In the genomic region with DNA sequence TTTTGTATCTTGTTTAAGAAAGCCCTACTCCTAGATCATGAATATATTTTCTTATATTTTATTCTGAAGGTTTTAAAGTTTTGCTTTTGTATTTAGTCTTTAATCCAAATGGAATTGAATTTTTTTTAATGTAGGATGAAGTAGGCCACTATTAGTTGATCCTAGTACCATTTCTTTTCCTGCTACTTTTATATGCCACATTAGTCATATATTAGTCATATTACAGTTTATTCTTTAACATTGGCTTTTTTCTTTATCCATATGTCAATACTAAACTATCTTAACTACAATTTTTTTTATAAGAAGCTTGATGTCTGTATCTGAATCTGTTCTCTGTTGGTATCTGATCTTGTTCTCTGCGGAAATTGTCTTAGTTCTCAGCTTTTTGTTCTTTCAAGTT, we compare ENCODE assay signal across 2 cellular contexts.
TF ChIP-seq lines count a peak whose summit lies in the region.

No MANE protein-coding gene starts in this region.

TF ChIP-seq in IMR-90, 13 proteins besides CTCF, POLR2A, EP300 and RAD21:
- TF ChIP-seq MAZ (IDR thresholded peaks at IDR 0.05; ENCODE audit: borderline replicate concordance, low read depth, low read length): no peak
- TF ChIP-seq BHLHE40 (IDR thresholded peaks at IDR 0.05; ENCODE audit: low read depth, low read length): no peak
- no peak for TF ChIP-seq RFX5 (IDR thresholded peaks at IDR 0.05; ENCODE audit: low read depth, low read length)
- no peak for TF ChIP-seq NFE2L2 (IDR thresholded peaks at IDR 0.05; ENCODE audit: low read depth, low read length)
- no peak for TF ChIP-seq FOS (IDR thresholded peaks at IDR 0.05; ENCODE audit: low read depth, low read length)
- TF ChIP-seq MXI1 (IDR thresholded peaks at IDR 0.05; ENCODE audit: borderline replicate concordance, low read depth, low read length): no peak
- TF ChIP-seq CEBPB (IDR thresholded peaks at IDR 0.05; ENCODE audit: low read depth, low read length): no peak
- no peak for TF ChIP-seq MAFK (IDR thresholded peaks at IDR 0.05; ENCODE audit: low read depth, low read length)

TF ChIP-seq in endothelial cell of umbilical vein, 7 proteins besides CTCF, POLR2A, EP300 and RAD21:
- TF ChIP-seq FOS (IDR thresholded peaks at IDR 0.05; ENCODE audit: borderline replicate concordance, insufficient read depth, low read length) (no peak), MYC (IDR thresholded peaks at IDR 0.05; ENCODE audit: low read depth, low read length) (no peak), JUN (IDR thresholded peaks at IDR 0.05; ENCODE audit: borderline replicate concordance, insufficient read depth, insufficient read length, low read depth) (no peak)
